8 cellular contexts compared by ENCODE assay signal in the genomic region with DNA sequence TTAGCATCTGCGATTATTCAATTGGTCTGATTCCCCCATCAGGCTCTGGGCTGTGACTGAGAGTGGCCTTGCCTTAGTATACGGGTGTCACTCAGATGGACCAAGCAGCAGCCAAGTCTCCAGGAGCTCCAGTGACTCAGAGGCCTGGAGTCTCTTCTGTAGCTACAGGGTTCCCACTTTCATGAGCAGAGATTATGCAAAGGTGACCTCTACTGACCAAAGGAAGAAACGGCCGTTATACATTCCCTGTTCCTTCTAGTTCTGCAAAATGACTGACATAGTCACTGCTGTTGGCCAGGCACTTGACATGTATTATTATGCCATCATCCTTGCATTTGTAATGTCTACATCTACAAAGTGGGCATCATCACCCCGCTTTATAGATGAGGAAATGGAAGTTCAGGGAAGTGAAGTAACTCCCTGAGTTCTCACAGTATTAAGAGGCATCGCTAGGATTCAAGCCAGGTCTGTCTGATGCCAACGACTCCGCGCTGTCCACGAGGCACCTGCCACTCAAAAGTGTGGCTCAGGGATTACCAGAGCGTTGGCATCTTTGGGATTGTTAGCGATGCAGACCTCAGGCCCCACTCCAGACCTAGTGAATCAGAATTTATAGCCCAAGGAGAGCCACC. TPM values are rescaled to one million over a fixed set of nuclear protein-coding genes. Genes with fewer than 3 reads are reported as not detected.
DNase-seq lines count a peak whose midpoint lies in the region; ATAC-seq and TF ChIP-seq lines count a peak whose summit lies in the region.

No MANE protein-coding gene starts in this region.

- H3K4me1 ChIP-seq in Caco-2 (peaks cover 24% of the 10 kb centered on the region), ascending aorta (no peaks in the 10 kb centered on the region)

- CTCF ChIA-PET in Caco-2 (lab: Charles Lee) = interaction anchor here (0.6 to 1.4 kb wide), 40 partner anchors 9 to 518 kb away, joined by 3 to 24 read pairs (median 4); a partner anchor contains a TSS

- H3K27ac ChIP-seq in ascending aorta = no peak overlapping the region

- H3K27me3 ChIP-seq in Caco-2 (replicated peaks; ENCODE audit: control insufficient read depth, insufficient read depth, low read length) (no peaks in the 10 kb centered on the region), ascending aorta (no peaks in the 10 kb centered on the region)

- no TSS peak for BruUV-seq in Caco-2 (replicated peaks; lab: Mats Ljungman, UMichigan)

- POLR2A ChIA-PET in Caco-2 (lab: Charles Lee) = interaction anchor here (0.6 to 0.7 kb wide), 2 partner anchors 68 to 926 kb away, joined by 3 to 4 read pairs; no protein-coding TSS in a partner anchor

- intact Hi-C loops in Caco-2 (cut with micrococcal nuclease; ENCODE audit: unreplicated experiment) (loop anchor here (1.0 to 10.0 kb wide), 8 partner anchors 23 to 325 kb away; a partner anchor contains a TSS), ascending aorta (cut with DNase I) (loop anchor here (5.0 kb wide), 2 partner anchors 149 to 324 kb away; no protein-coding TSS in a partner anchor), posterior vena cava (cut with DNase I) (no loop called here)

- H3K36me3 Mint-ChIP-seq in Caco-2 (ENCODE audit: insufficient read depth, unreplicated experiment) = no peaks in the 10 kb centered on the region
- H3K36me3 Mint-ChIP-seq in stimulated activated effector memory CD8-positive, alpha-beta T cell treated with anti-CD3 and anti-CD28 coated beads, Interleukin-12 subunit alpha, Interleukin-12 subunit beta, amount 100 ng/mL, for 72 hours = peaks cover 4% of the 10 kb centered on the region

- no peaks in the 10 kb centered on the region for H3K9me3 Mint-ChIP-seq in Caco-2 (ENCODE audit: unreplicated experiment)
- no peaks in the 10 kb centered on the region for H3K9me3 Mint-ChIP-seq in stimulated activated effector memory CD8-positive, alpha-beta T cell treated with anti-CD3 and anti-CD28 coated beads, Interleukin-12 subunit alpha, Interleukin-12 subunit beta, amount 100 ng/mL, for 72 hours

- H3K27me3 Mint-ChIP-seq in Caco-2 (ENCODE audit: insufficient read depth, unreplicated experiment) = no peaks in the 10 kb centered on the region

- no peak overlapping the region for H3K4me3 Mint-ChIP-seq in Caco-2 (ENCODE audit: unreplicated experiment)
- no peak overlapping the region for H3K4me3 Mint-ChIP-seq in stimulated activated effector memory CD8-positive, alpha-beta T cell treated with anti-CD3 and anti-CD28 coated beads, Interleukin-12 subunit alpha, Interleukin-12 subunit beta, amount 100 ng/mL, for 72 hours

- peak; percentile 79 for ATAC-seq in GM19023 (IDR thresholded peaks at IDR 0.05; ENCODE audit: unreplicated experiment)
- peak; percentile 86 for ATAC-seq in HG03378 (IDR thresholded peaks at IDR 0.05; ENCODE audit: unreplicated experiment)
- ATAC-seq in stimulated activated effector memory CD8-positive, alpha-beta T cell treated with anti-CD3 and anti-CD28 coated beads, Interleukin-12 subunit alpha, Interleukin-12 subunit beta, amount 100 ng/mL, for 72 hours = peak; percentile 87

- no peak overlapping the region for H3K27ac Mint-ChIP-seq in Caco-2 (ENCODE audit: unreplicated experiment)
- H3K27ac Mint-ChIP-seq in stimulated activated effector memory CD8-positive, alpha-beta T cell treated with anti-CD3 and anti-CD28 coated beads, Interleukin-12 subunit alpha, Interleukin-12 subunit beta, amount 100 ng/mL, for 72 hours = no peak overlapping the region

- no peaks in the 10 kb centered on the region for H3K9me3 ChIP-seq in Caco-2
- no peaks in the 10 kb centered on the region for H3K9me3 ChIP-seq in ascending aorta

- peak; percentile 63 to 79 for TF ChIP-seq CTCF in Caco-2 (IDR thresholded peaks at IDR 0.05; ENCODE audit: insufficient read depth in 1 of 2, low read depth in 1 of 2, low read length in 1 of 2, severe bottlenecking in 1 of 2, unreplicated experiment in 1 of 2)
- peak; percentile 27 to 57 (median 42) for TF ChIP-seq CTCF in ascending aorta (IDR thresholded peaks at IDR 0.05)

- DNase-seq in Caco-2 (peak; percentile 77 to 79), NCI-H526 treated with DMSO at 0.1 percent for 48 hours (lab: John Stamatoyannopoulos, UW) (peak; percentile 20), ascending aorta (ENCODE audit: low spot score in 2 of 2) (peak in 1 of 2 donors; percentile 74), iPS DF 19.7 (ENCODE audit: low read depth, low spot score) (peak; percentile 40), posterior vena cava (ENCODE audit: low spot score) (no peak)
- no peak for DNase-seq in stimulated activated effector memory CD8-positive, alpha-beta T cell treated with anti-CD3 and anti-CD28 coated beads, Interleukin-12 subunit alpha, Interleukin-12 subunit beta, amount 100 ng/mL, for 72 hours (ENCODE audit: low spot score in 2 of 2)

- no peaks in the 10 kb centered on the region for H3K36me3 ChIP-seq in Caco-2 (ENCODE audit: control insufficient read depth, insufficient read depth, low read length)
- H3K36me3 ChIP-seq in ascending aorta = no peaks in the 10 kb centered on the region

- H3K4me1 Mint-ChIP-seq in Caco-2 (ENCODE audit: low read depth, unreplicated experiment) = peaks cover 11% of the 10 kb centered on the region
- no peaks in the 10 kb centered on the region for H3K4me1 Mint-ChIP-seq in stimulated activated effector memory CD8-positive, alpha-beta T cell treated with anti-CD3 and anti-CD28 coated beads, Interleukin-12 subunit alpha, Interleukin-12 subunit beta, amount 100 ng/mL, for 72 hours

- no peak overlapping the region for H3K4me3 ChIP-seq in Caco-2 (ENCODE audit: low read depth, low read length)
- H3K4me3 ChIP-seq in ascending aorta = no peak overlapping the region

RNA-seq across cellular contexts. Expression of a gene that starts 23.3 kb away (rescaled TPM):
- total RNA-seq in Caco-2 (2022) (24.1 and 27.6 TPM in 2 replicates), ascending aorta (23.5 TPM), posterior vena cava (10 to 100 TPM; 13.2 to 16.2 TPM)

RNA-seq across cellular contexts. Expression of a gene that starts 31.7 kb away (rescaled TPM):
- total RNA-seq in Caco-2 (2022) (413 and 417 TPM in 2 replicates), ascending aorta (324 TPM), posterior vena cava (100 to 1,000 TPM; 102 to 116 TPM)

Comparison
In these comparisons a context has a peak if more than half of its experiments do, and no peak if none do; other contexts are left out.
1. DNase-seq: peak in Caco-2 (2 of 2), NCI-H526 treated with DMSO at 0.1 percent for 48 hours (single experiment) and iPS DF 19.7 (single experiment); none in stimulated activated effector memory CD8-positive, alpha-beta T cell treated with anti-CD3 and anti-CD28 coated beads, Interleukin-12 subunit alpha, Interleukin-12 subunit beta, amount 100 ng/mL, for 72 hours (0 of 2) and posterior vena cava (single experiment).
2. intact Hi-C loops: an anchor here in Caco-2 (1.0 to 10.0 kb wide) and ascending aorta (5.0 kb wide); none called in posterior vena cava.
3. Peak in every context shown above with its lines, with median percentiles within 50 percentile points of each other: ATAC-seq.